Comparison of ENCODE assay signal across 20 cellular contexts in the genomic region with DNA sequence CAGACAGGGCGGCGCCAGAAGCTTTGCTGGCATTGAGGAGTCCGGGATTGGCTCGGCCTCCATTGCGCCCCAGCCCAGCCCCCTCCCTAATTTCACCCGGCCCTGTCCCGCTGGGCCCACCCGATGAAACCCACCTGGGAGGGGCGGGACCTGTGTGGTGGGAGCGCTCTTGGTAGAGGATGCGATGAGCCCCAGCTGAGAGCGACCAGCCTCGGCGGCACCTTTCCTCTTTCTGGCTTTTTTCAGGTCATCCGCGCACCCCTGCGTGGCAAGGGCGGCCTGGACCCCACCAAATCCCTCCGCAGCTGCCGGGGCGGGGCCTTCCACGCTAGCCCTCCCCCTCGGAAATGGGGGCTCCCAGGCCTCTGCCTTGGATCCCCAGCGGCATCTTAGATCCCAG. TPM values are rescaled to one million over a fixed set of nuclear protein-coding genes. Genes with fewer than 3 reads are reported as not detected.
A peak's percentile ranks its signal among the peaks of the same experiment; 100 is the strongest.
DNase-seq lines count a peak whose midpoint lies in the region; ATAC-seq and TF ChIP-seq lines count a peak whose summit lies in the region.
"Had no signal": no experiment of that assay in that cellular context is flagged by ENCODE, and none has a peak within 500 bp of the region (broad histone marks: within the 10 kb centered on the region; RNA-seq: fewer than 3 reads in every experiment).

A gene (minus strand): TSS at position 393 of the 400 bp plus-strand sequence.

- H3K4me3 ChIP-seq in BLaER1 treated with 17β-estradiol and CSF1 and Interleukin-3, amounts not matched to agents 10 nM and 100 nM = no peak within 1 kb of the TSS
- no peak within 1 kb of the TSS for H3K4me3 ChIP-seq in breast epithelium
- H3K4me3 ChIP-seq: A549 had no signal

- ATAC-seq in GM21515 (IDR thresholded peaks at IDR 0.05; ENCODE audit: unreplicated experiment) = no peak

- H3K36me3 ChIP-seq in BLaER1 treated with 17β-estradiol and CSF1 and Interleukin-3, amounts not matched to agents 10 nM and 100 nM = peaks cover 0 to 11% (median 0%) of the 10 kb centered on the region in 11 experiments; a peak in 5 of 22 replicates
- H3K36me3 ChIP-seq in breast epithelium = no peaks in the 10 kb centered on the region

- H3K4me3 Mint-ChIP-seq in progenitor cell of endocrine pancreas (ENCODE audit: low read depth) = no peak within 1 kb of the TSS
- H3K4me3 Mint-ChIP-seq: CD4-positive, alpha-beta memory T cell had no signal

- CTCF ChIA-PET in RWPE1 (lab: Yijun Ruan, JAX) = no interaction called here

- no peak for DNase-seq in RWPE1 (ENCODE audit: low spot score)
- peak; percentile 77 for DNase-seq in mesenteric fat pad (ENCODE audit: low spot score)
- no peak for DNase-seq in progenitor cell of endocrine pancreas (ENCODE audit: low spot score, unreplicated experiment)
- DNase-seq in breast epithelium (ENCODE audit: low spot score in 2 of 2) = no peak
- DNase-seq in activated CD8-positive, alpha-beta memory T cell treated with anti-CD3 and anti-CD28 coated beads for 24 hours = no peak
- no peak for DNase-seq in Ammon's horn (ENCODE audit: low spot score)
- DNase-seq: Caco-2; CD4-positive, alpha-beta memory T cell; DMS 273 treated with DMSO at 0.1 percent for 48 hours; DMS79 treated with DMSO at 0.1 percent for 48 hours; KG1; NCI-H1105 treated with DMSO at 0.1 percent for 48 hours; NCI-H2029 treated with DMSO at 0.1 percent for 48 hours; NCI-H2171 treated with DMSO at 0.1 percent for 48 hours; NCI-H524 treated with DMSO at 0.1 percent for 48 hours; NCI-H82; SHP77 had no signal

- intact Hi-C loops in breast epithelium (cut with DNase I; ENCODE audit: low total_unique reads) = no loop called here

- H3K9me3 ChIP-seq in BLaER1 treated with 17β-estradiol and CSF1 and Interleukin-3, amounts not matched to agents 10 nM and 100 nM (replicated peaks in 1 of 11) = no peaks in the 10 kb centered on the region
- no peaks in the 10 kb centered on the region for H3K9me3 ChIP-seq in breast epithelium
- H3K9me3 ChIP-seq: A549, Caco-2 had no signal

- peaks cover 0 to 12% (median 0%) of the 10 kb centered on the region in 11 experiments; a peak in 2 of 22 replicates for H4K20me1 ChIP-seq in BLaER1 treated with 17β-estradiol and CSF1 and Interleukin-3, amounts not matched to agents 10 nM and 100 nM

- H3K27ac Mint-ChIP-seq in progenitor cell of endocrine pancreas = no peak within 1 kb of the TSS
- H3K27ac Mint-ChIP-seq: CD4-positive, alpha-beta memory T cell had no signal

- no peaks in the 10 kb centered on the region for H3K9me3 Mint-ChIP-seq in progenitor cell of endocrine pancreas (ENCODE audit: low read depth)
- H3K9me3 Mint-ChIP-seq: CD4-positive, alpha-beta memory T cell had no signal

- TF ChIP-seq POLR2A in breast epithelium (IDR thresholded peaks at IDR 0.05) = no peak

- peak within 1 kb of the TSS; percentile 44 to 93 (median 79) for H3K4me2 ChIP-seq in BLaER1 treated with 17β-estradiol and CSF1 and Interleukin-3, amounts not matched to agents 10 nM and 100 nM
- H3K4me2 ChIP-seq: A549 had no signal

- peak within 1 kb of the TSS in 9 of 11 experiments; percentile 15 to 65 (median 42); a peak in 15 of 22 replicates for H3K9ac ChIP-seq in BLaER1 treated with 17β-estradiol and CSF1 and Interleukin-3, amounts not matched to agents 10 nM and 100 nM

- no peaks in the 10 kb centered on the region for H3K27me3 Mint-ChIP-seq in progenitor cell of endocrine pancreas
- H3K27me3 Mint-ChIP-seq: CD4-positive, alpha-beta memory T cell had no signal

- POLR2A ChIA-PET in RWPE1 (lab: Yijun Ruan, JAX; ENCODE audit: low non-redundant PET) = no interaction called here

- no peak for TF ChIP-seq CTCF in RWPE1 (conservative IDR thresholded peaks at IDR 0.05; ENCODE audit: low read depth)
- TF ChIP-seq CTCF in progenitor cell of endocrine pancreas (IDR thresholded peaks at IDR 0.05; ENCODE audit: unreplicated experiment) = no peak
- no peak for TF ChIP-seq CTCF in breast epithelium (IDR thresholded peaks at IDR 0.05)

- H3K36me3 Mint-ChIP-seq in progenitor cell of endocrine pancreas (ENCODE audit: insufficient read depth) = peaks cover 5% of the 10 kb centered on the region

- peaks cover 45 to 67% (median 58%) of the 10 kb centered on the region in 10 experiments for H3K4me1 ChIP-seq in BLaER1 treated with 17β-estradiol and CSF1 and Interleukin-3, amounts not matched to agents 10 nM and 100 nM
- H3K4me1 ChIP-seq in breast epithelium = no peaks in the 10 kb centered on the region
- H3K4me1 ChIP-seq: A549, Caco-2 had no signal

- H3K27ac ChIP-seq in BLaER1 treated with 17β-estradiol and CSF1 and Interleukin-3, amounts not matched to agents 10 nM and 100 nM = peak within 1 kb of the TSS in 3 of 11 experiments; percentile 2 to 43 (median 40); a peak in 5 of 22 replicates
- peak within 1 kb of the TSS; percentile 19 for H3K27ac ChIP-seq in RWPE1
- H3K27ac ChIP-seq in breast epithelium = no peak within 1 kb of the TSS
- H3K27ac ChIP-seq: A549 had no signal

- H3K27me3 ChIP-seq in BLaER1 treated with 17β-estradiol and CSF1 and Interleukin-3, amounts not matched to agents 10 nM and 100 nM = peaks cover 0 to 2% (median 0%) of the 10 kb centered on the region in 11 experiments; a peak in 1 of 22 replicates
- no peaks in the 10 kb centered on the region for H3K27me3 ChIP-seq in breast epithelium

- H3K4me1 Mint-ChIP-seq in progenitor cell of endocrine pancreas (ENCODE audit: low read depth) = peaks cover 2% of the 10 kb centered on the region

RNA-seq across cellular contexts. Expression of the gene that starts here (rescaled TPM):
- total RNA-seq in mesenteric fat pad (0.55 TPM), progenitor cell of endocrine pancreas (20.0 and 26.8 TPM in 2 replicates), breast epithelium (1 to 10 TPM; 1.3 to 4.4 (median 3.3) TPM)

Comparison
In these comparisons a context has a peak if more than half of its experiments do, and no peak if none do; other contexts are left out.
1. Peak in DNase-seq in mesenteric fat pad; RNA of the gene not detected or under 1 TPM.